ENCODE assay signal across 8 cellular contexts in genomic region chr1:38045431-38046332, GRCh38. TPM values are rescaled to one million over a fixed set of nuclear protein-coding genes. Genes with fewer than 3 reads are reported as not detected.
A peak's percentile ranks its signal among the peaks of the same experiment; 100 is the strongest.
DNase-seq lines count a peak whose midpoint lies in the region; ATAC-seq, FAIRE-seq and TF ChIP-seq lines count a peak whose summit lies in the region.

No MANE protein-coding gene starts in this region.

- H3K36me3 ChIP-seq in endothelial cell of umbilical vein (ENCODE audit: control insufficient read depth in 2 of 2, extremely low read depth in 1 of 2, insufficient read depth in 2 of 2, low read length in 2 of 2) (no peaks in the 10 kb centered on the region), smooth muscle cell (ENCODE audit: low read depth) (no peaks in the 10 kb centered on the region)

- dilution Hi-C loops in endothelial cell of umbilical vein (cut with MboI; ENCODE audit: extremely low pct_ligation_motif_present, low sequenced_read_pairs), result no loop called here

- TF ChIP-seq CTCF in endothelial cell of umbilical vein (IDR thresholded peaks at IDR 0.05; ENCODE audit: extremely low read depth in 1 of 2, insufficient read depth in 1 of 2, low read depth in 1 of 2, low read length in 2 of 2) (no peak), smooth muscle cell (IDR thresholded peaks at IDR 0.05; ENCODE audit: borderline replicate concordance, insufficient read depth, poor library complexity, severe bottlenecking) (no peak)

- no peaks in the 10 kb centered on the region for H4K20me1 ChIP-seq in endothelial cell of umbilical vein (replicated peaks; ENCODE audit: control insufficient read depth, extremely low read depth, insufficient read depth, low read length)
- H4K20me1 ChIP-seq in smooth muscle cell (ENCODE audit: low read depth), result peaks cover 3% of the 10 kb centered on the region

- 3% methylated on average over 61 of the region's 114 CpGs for WGBS in smooth muscle cell (ENCODE audit: low lambda C conversion rate)

- H3K27ac ChIP-seq in endothelial cell of umbilical vein (ENCODE audit: insufficient read depth, low read depth, low read length) (no peak overlapping the region), smooth muscle cell (ENCODE audit: low read depth) (no peak overlapping the region)

- CTCF ChIA-PET in endothelial cell of umbilical vein (lab: Charles Lee), result interaction anchor here (1.3 to 2.4 kb wide), 4 partner anchors 9 to 46 kb away, joined by 3 to 12 read pairs (median 8); no protein-coding TSS in a partner anchor

- BruUV-seq in endothelial cell of umbilical vein (replicated peaks; lab: Mats Ljungman, UMichigan), result no TSS peak

- H3K4me3 ChIP-seq in endothelial cell of umbilical vein (replicated peaks in 1 of 3; ENCODE audit: insufficient read depth in 1 of 3, low read depth in 1 of 3, low read length in 3 of 3) (no peak overlapping the region), smooth muscle cell (peak overlapping the region; percentile 8)

- no peak for TF ChIP-seq POLR2A in endothelial cell of umbilical vein (IDR thresholded peaks at IDR 0.05; ENCODE audit: low read depth, low read length)

- H3K79me2 ChIP-seq in endothelial cell of umbilical vein (ENCODE audit: control insufficient read depth, insufficient read depth, low read length) (no peaks in the 10 kb centered on the region), smooth muscle cell (ENCODE audit: low read depth) (no peaks in the 10 kb centered on the region)

- no peaks in the 10 kb centered on the region for H3F3A ChIP-seq in smooth muscle cell (ENCODE audit: low read depth)

- intact Hi-C loops in Right ventricle myocardium superior (cut with DNase I), result no loop called here
- intact Hi-C loops in cardiac septum (cut with DNase I), result loop anchor here (5.0 kb wide), 2 partner anchors 92 to 448 kb away; partner anchors contain the start of gene GNL2
- intact Hi-C loops in endothelial cell of umbilical vein (cut with micrococcal nuclease), result loop anchor here (1.0 to 5.0 kb wide), 2 partner anchors 45 to 92 kb away; no protein-coding TSS in a partner anchor

- ATAC-seq in Right ventricle myocardium superior (ENCODE audit: poor library complexity), result no peak
- ATAC-seq in GM21737 (IDR thresholded peaks at IDR 0.05; ENCODE audit: unreplicated experiment), result no peak

- H3K9me3 ChIP-seq in endothelial cell of umbilical vein (replicated peaks; ENCODE audit: control insufficient read depth, insufficient read depth, low read length) (no peaks in the 10 kb centered on the region), smooth muscle cell (replicated peaks; ENCODE audit: low read depth) (no peaks in the 10 kb centered on the region)

- H3K4me1 ChIP-seq in endothelial cell of umbilical vein (ENCODE audit: control insufficient read depth, extremely low read depth, insufficient read depth, low read length) (peaks cover 7% of the 10 kb centered on the region), smooth muscle cell (ENCODE audit: low read depth) (peaks cover 32% of the 10 kb centered on the region)

- POLR2A ChIA-PET in endothelial cell of umbilical vein (lab: Charles Lee), result no interaction called here

- H3K9me1 ChIP-seq in endothelial cell of umbilical vein (replicated peaks; ENCODE audit: control insufficient read depth, extremely low read depth, insufficient read depth, low read length), result no peaks in the 10 kb centered on the region

- H3K27me3 ChIP-seq in endothelial cell of umbilical vein (ENCODE audit: control insufficient read depth in 2 of 2, insufficient read depth in 2 of 2, low read length in 2 of 2) (peaks cover 49 to 66% of the 10 kb centered on the region in 2 experiments), smooth muscle cell (ENCODE audit: low read depth) (peaks cover 64% of the 10 kb centered on the region)

- H2AFZ ChIP-seq in endothelial cell of umbilical vein (ENCODE audit: low read depth, low read length), result no peak overlapping the region
- H2AFZ ChIP-seq in smooth muscle cell (ENCODE audit: low read depth), result no peak overlapping the region

- no peak overlapping the region for H3K9ac ChIP-seq in endothelial cell of umbilical vein (replicated peaks; ENCODE audit: extremely low read depth, insufficient read depth, low read length)
- no peak overlapping the region for H3K9ac ChIP-seq in smooth muscle cell (ENCODE audit: low read depth)

- DNase-seq in Right ventricle myocardium superior, result peak; percentile 46
- DNase-seq in cardiac septum (ENCODE audit: low spot score), result no peak
- DNase-seq in NCI-H524 treated with DMSO at 0.1 percent for 48 hours (lab: John Stamatoyannopoulos, UW), result peak; percentile 32
- DNase-seq in endothelial cell of umbilical vein (ENCODE audit: low read depth, low spot score), result no peak
- no peak for DNase-seq in smooth muscle cell (lab: John Stamatoyannopoulos, UW; ENCODE audit: unreplicated experiment)
- DNase-seq in germinal center (ENCODE audit: low spot score), result no peak
- DNase-seq in RCC 7860 (ENCODE audit: low spot score), result no peak

- H3K4me2 ChIP-seq in endothelial cell of umbilical vein (ENCODE audit: insufficient read depth, low read length), result no peak overlapping the region
- peak overlapping the region; percentile 90 for H3K4me2 ChIP-seq in smooth muscle cell

- FAIRE-seq in endothelial cell of umbilical vein (lab: Jason Lieb, UNC), result no peak
- no peak for FAIRE-seq in RCC 7860 (lab: Jason Lieb, UNC)

TF ChIP-seq in endothelial cell of umbilical vein, 7 proteins besides CTCF, POLR2A, EP300 and RAD21:
- no peak for TF ChIP-seq GATA2 (IDR thresholded peaks at IDR 0.05; ENCODE audit: insufficient read depth, insufficient read length, low read depth, low read length)
- TF ChIP-seq POLR2AphosphoS5 (IDR thresholded peaks at IDR 0.05; ENCODE audit: insufficient read depth, low read depth, low read length), result no peak
- peak; percentile 100 for TF ChIP-seq EZH2 (IDR thresholded peaks at IDR 0.05; ENCODE audit: borderline replicate concordance, low read depth, low read length, severe bottlenecking)
- no peak for TF ChIP-seq JUN (IDR thresholded peaks at IDR 0.05; ENCODE audit: borderline replicate concordance, insufficient read depth, insufficient read length, low read depth)
- TF ChIP-seq MYC (IDR thresholded peaks at IDR 0.05; ENCODE audit: low read depth, low read length), result no peak

RNA-seq across cellular contexts. Expression of gene POU3F1, which starts 0.9 kb away (rescaled TPM):
- total RNA-seq in Right ventricle myocardium superior, result 0.16 TPM
- total RNA-seq in cardiac septum, result not detected
- not detected in 2 replicates for total RNA-seq in endothelial cell of umbilical vein
- not detected in 2 replicates for polyA plus RNA-seq in endothelial cell of umbilical vein
- polyA plus RNA-seq in endothelial cell of umbilical vein (2011; cell fraction: cytosol; rRNA removed), result not detected in 2 replicates
- not detected in 2 replicates for polyA plus RNA-seq in endothelial cell of umbilical vein (2011; cell fraction: nucleus; rRNA removed)
- polyA plus RNA-seq in endothelial cell of umbilical vein (2012), result not detected in 2 replicates
- polyA minus RNA-seq in endothelial cell of umbilical vein, result not detected in 2 replicates
- polyA minus RNA-seq in endothelial cell of umbilical vein (2011; cell fraction: cytosol; rRNA and poly(A)+ RNA removed), result not detected
- polyA minus RNA-seq in endothelial cell of umbilical vein (2011; cell fraction: nucleus; rRNA and poly(A)+ RNA removed), result not detected in 2 replicates
- not detected in 2 replicates for total RNA-seq in smooth muscle cell
- polyA plus RNA-seq in smooth muscle cell, result 0.55 and 1.4 TPM in 2 replicates

RNA-seq across cellular contexts. Expression of gene UTP11, which starts 33.1 kb away (rescaled TPM):
- total RNA-seq in Right ventricle myocardium superior (46.5 TPM), cardiac septum (29.8 TPM), endothelial cell of umbilical vein (54.1 and 60.1 TPM in 2 replicates), smooth muscle cell (72.4 and 73.5 TPM in 2 replicates)
- polyA plus RNA-seq in endothelial cell of umbilical vein (13.8 and 20.1 TPM in 2 replicates), smooth muscle cell (43.7 and 44.4 TPM in 2 replicates)
- polyA plus RNA-seq in endothelial cell of umbilical vein (2011; cell fraction: cytosol; rRNA removed), result 28.5 and 34.9 TPM in 2 replicates
- 22.2 and 28.2 TPM in 2 replicates for polyA plus RNA-seq in endothelial cell of umbilical vein (2011; cell fraction: nucleus; rRNA removed)
- 42.6 and 48.1 TPM in 2 replicates for polyA plus RNA-seq in endothelial cell of umbilical vein (2012)
- polyA minus RNA-seq in endothelial cell of umbilical vein, result 12.6 and 13.9 TPM in 2 replicates
- 14.2 TPM for polyA minus RNA-seq in endothelial cell of umbilical vein (2011; cell fraction: cytosol; rRNA and poly(A)+ RNA removed)
- polyA minus RNA-seq in endothelial cell of umbilical vein (2011; cell fraction: nucleus; rRNA and poly(A)+ RNA removed), result 24.0 and 34.8 TPM in 2 replicates

RNA-seq across cellular contexts. Expression of gene FHL3, which starts 40.4 kb away (rescaled TPM):
- 25.4 TPM for total RNA-seq in Right ventricle myocardium superior
- 9.8 TPM for total RNA-seq in cardiac septum
- total RNA-seq in endothelial cell of umbilical vein, result 58.7 and 63.8 TPM in 2 replicates
- polyA plus RNA-seq in endothelial cell of umbilical vein, result 21.3 and 26.1 TPM in 2 replicates
- polyA plus RNA-seq in endothelial cell of umbilical vein (2011; cell fraction: cytosol; rRNA removed), result 23.4 and 25.6 TPM in 2 replicates
- 52.4 and 54.1 TPM in 2 replicates for polyA plus RNA-seq in endothelial cell of umbilical vein (2011; cell fraction: nucleus; rRNA removed)
- polyA plus RNA-seq in endothelial cell of umbilical vein (2012), result 28.2 and 31.4 TPM in 2 replicates
- polyA minus RNA-seq in endothelial cell of umbilical vein, result 41.8 and 59.1 TPM in 2 replicates
- 11.6 TPM for polyA minus RNA-seq in endothelial cell of umbilical vein (2011; cell fraction: cytosol; rRNA and poly(A)+ RNA removed)
- 57.2 and 60.0 TPM in 2 replicates for polyA minus RNA-seq in endothelial cell of umbilical vein (2011; cell fraction: nucleus; rRNA and poly(A)+ RNA removed)
- total RNA-seq in smooth muscle cell, result 29.5 and 32.0 TPM in 2 replicates
- 67.1 and 70.2 TPM in 2 replicates for polyA plus RNA-seq in smooth muscle cell

RNA-seq across cellular contexts. Expression of gene SF3A3, which starts 55.9 kb away (rescaled TPM):
- total RNA-seq in Right ventricle myocardium superior, result 23.5 TPM
- 30.9 TPM for total RNA-seq in cardiac septum
- total RNA-seq in endothelial cell of umbilical vein, result 97.3 and 107 TPM in 2 replicates
- polyA plus RNA-seq in endothelial cell of umbilical vein, result 20.5 and 26.1 TPM in 2 replicates
- 39.8 and 40.9 TPM in 2 replicates for polyA plus RNA-seq in endothelial cell of umbilical vein (2011; cell fraction: cytosol; rRNA removed)
- 86.3 and 96.9 TPM in 2 replicates for polyA plus RNA-seq in endothelial cell of umbilical vein (2011; cell fraction: nucleus; rRNA removed)
- polyA plus RNA-seq in endothelial cell of umbilical vein (2012), result 62.2 and 91.2 TPM in 2 replicates
- polyA minus RNA-seq in endothelial cell of umbilical vein, result 32.0 and 32.2 TPM in 2 replicates
- 55.5 TPM for polyA minus RNA-seq in endothelial cell of umbilical vein (2011; cell fraction: cytosol; rRNA and poly(A)+ RNA removed)
- polyA minus RNA-seq in endothelial cell of umbilical vein (2011; cell fraction: nucleus; rRNA and poly(A)+ RNA removed), result 36.3 and 50.2 TPM in 2 replicates
- 74.9 and 79.6 TPM in 2 replicates for total RNA-seq in smooth muscle cell
- 50.8 and 54.0 TPM in 2 replicates for polyA plus RNA-seq in smooth muscle cell

Comparison
In these comparisons a context has a peak if more than half of its experiments do, and no peak if none do; other contexts are left out.
1. DNase-seq: peak in Right ventricle myocardium superior (single experiment) and NCI-H524 treated with DMSO at 0.1 percent for 48 hours (single experiment); none in cardiac septum (single experiment), endothelial cell of umbilical vein (single experiment), smooth muscle cell (single experiment), germinal center (single experiment) and RCC 7860 (single experiment).